In genomic region chr1:58982259-58982998, GRCh38 we compare ENCODE assay signal across 11 cellular contexts.
DNase-seq lines count a peak whose midpoint lies in the region; ATAC-seq and TF ChIP-seq lines count a peak whose summit lies in the region.
"Had no signal": no experiment of that assay in that cellular context is flagged by ENCODE, and none has a peak within 500 bp of the region (broad histone marks: within the 10 kb centered on the region; RNA-seq: fewer than 3 reads in every experiment).

No MANE protein-coding gene starts in this region.

- intact Hi-C loops in body of pancreas (cut with DNase I), result no loop called here

- H3F3A ChIP-seq in MM.1S (ENCODE audit: insufficient read depth, low read length), result peaks cover 16% of the 10 kb centered on the region

- peaks cover 47% of the 10 kb centered on the region for H3K4me1 ChIP-seq in body of pancreas
- H3K4me1 ChIP-seq in MM.1S (ENCODE audit: low read length), result peaks cover 24% of the 10 kb centered on the region

- H3K4me3 ChIP-seq in body of pancreas (no peak overlapping the region), MM.1S (ENCODE audit: low read length) (no peak overlapping the region)
- H3K4me3 ChIP-seq: suprapubic skin had no signal

- TF ChIP-seq POLR2A in body of pancreas (IDR thresholded peaks at IDR 0.05), result no peak

- no peak for TF ChIP-seq CTCF in body of pancreas (IDR thresholded peaks at IDR 0.05)
- no peak for TF ChIP-seq CTCF in MM.1S (IDR thresholded peaks at IDR 0.05; ENCODE audit: low read length)

- H3K27me3 ChIP-seq in body of pancreas (no peaks in the 10 kb centered on the region), MM.1S (replicated peaks; ENCODE audit: insufficient read depth, low read length) (no peaks in the 10 kb centered on the region)
- H3K27me3 ChIP-seq: suprapubic skin had no signal

- no peaks in the 10 kb centered on the region for H3K79me2 ChIP-seq in MM.1S (ENCODE audit: low read length)

- no peak overlapping the region for H3K4me2 ChIP-seq in MM.1S (ENCODE audit: low read depth, low read length)

- no peaks in the 10 kb centered on the region for H3K36me3 ChIP-seq in body of pancreas (replicated peaks in 1 of 2; ENCODE audit: insufficient read depth in 1 of 2, low read depth in 2 of 2)
- H3K36me3 ChIP-seq in MM.1S (replicated peaks; ENCODE audit: insufficient read depth, low read length), result no peaks in the 10 kb centered on the region
- H3K36me3 ChIP-seq: suprapubic skin had no signal

- no peak overlapping the region for H2AFZ ChIP-seq in MM.1S (ENCODE audit: low read length)

- H3K27ac ChIP-seq in body of pancreas (peak overlapping the region; percentile 28 to 72 (median 61)), MM.1S (ENCODE audit: low read length) (no peak overlapping the region)
- H3K27ac ChIP-seq: suprapubic skin had no signal

- H3K9ac ChIP-seq in MM.1S (ENCODE audit: low read length), result no peak overlapping the region

- H4K20me1 ChIP-seq in MM.1S (ENCODE audit: insufficient read depth, low read length), result no peaks in the 10 kb centered on the region

- WGBS in body of pancreas, 2 donors, result 42 to 52% methylated on average over 8 of the region's 8 CpGs

- peak; percentile 45 for DNase-seq in NCI-H82 (lab: John Stamatoyannopoulos, UW)
- no peak for DNase-seq in NCI-H82 treated with DMSO at 0.1 percent for 48 hours (lab: John Stamatoyannopoulos, UW; ENCODE audit: unreplicated experiment)
- peak; percentile 80 to 89 (median 85) for DNase-seq in body of pancreas
- DNase-seq in left lobe of liver (ENCODE audit: low spot score), result peak; percentile 90
- no peak for DNase-seq in MM.1S
- DNase-seq in NK-92 (lab: John Stamatoyannopoulos, UW; ENCODE audit: unreplicated experiment), result no peak
- DNase-seq in activated naive CD4-positive, alpha-beta T cell (lab: John Stamatoyannopoulos, UW), result no peak
- DNase-seq in 8988T, result no peak
- DNase-seq: activated CD4-positive, alpha-beta T cell treated with anti-CD3 and anti-CD28 coated beads for 1 hour; activated gamma-delta T cell treated with Interleukin-2 at 50 U/mL for 16 hours had no signal

- no peaks in the 10 kb centered on the region for H3K9me3 ChIP-seq in body of pancreas
- no peaks in the 10 kb centered on the region for H3K9me3 ChIP-seq in MM.1S (replicated peaks; ENCODE audit: insufficient read depth, low read length)
- H3K9me3 ChIP-seq: suprapubic skin had no signal

- H3K9me2 ChIP-seq in MM.1S (replicated peaks; ENCODE audit: insufficient read depth, low read length), result no peaks in the 10 kb centered on the region

- ATAC-seq in body of pancreas (peak; percentile 96), left lobe of liver (peak; percentile 96)

Comparison
In these comparisons a context has a peak if more than half of its experiments do, and no peak if none do; other contexts are left out.
1. DNase-seq: peak in NCI-H82 (single experiment), body of pancreas (4 of 4) and left lobe of liver (single experiment); none in NCI-H82 treated with DMSO at 0.1 percent for 48 hours (single experiment), MM.1S (single experiment), NK-92 (single experiment), activated naive CD4-positive, alpha-beta T cell (0 of 4) and 8988T (single experiment).